ENCODE assay signal across 42 cellular contexts in genomic region chr11:75113049-75113448, GRCh38. TPM values are rescaled to one million over a fixed set of nuclear protein-coding genes. Genes with fewer than 3 reads are reported as not detected.
"Had no signal": no experiment of that assay in that cellular context is flagged by ENCODE, and none has a peak within 500 bp of the region (broad histone marks: within the 10 kb centered on the region; RNA-seq: fewer than 3 reads in every experiment).

No MANE protein-coding gene starts in this region.

- H3K36me3 Mint-ChIP-seq: activated naive CD4-positive, alpha-beta T cell treated with anti-CD3 and anti-CD28 coated beads, Interleukin-2, amount 10 ng/mL, durations not matched to agents 7 days and 5 days; activated naive CD8-positive, alpha-beta T cell treated with anti-CD3 and anti-CD28 coated beads, Interleukin-2, amount 10 ng/mL, durations not matched to agents 7 days and 5 days; brain had no signal

- H3K4me3 ChIP-seq: adrenal gland, ascending aorta, body of pancreas, breast epithelium, cardiac muscle cell had no signal

- H3K9me3 Mint-ChIP-seq: activated naive CD4-positive, alpha-beta T cell treated with anti-CD3 and anti-CD28 coated beads, Interleukin-2, amount 10 ng/mL, durations not matched to agents 7 days and 5 days had no signal

- DNase-seq: activated effector memory CD4-positive, alpha-beta T cell treated with anti-CD3 and anti-CD28 coated beads, Interleukin-2, amount 50 U/mL, for 16 hours; activated effector memory CD4-positive, alpha-beta T cell treated with Interleukin-2 at 50 U/mL for 16 hours; activated gamma-delta T cell; activated gamma-delta T cell treated with Interleukin-2 at 50 U/mL for 16 hours; activated naive CD4-positive, alpha-beta T cell; activated naive CD4-positive, alpha-beta T cell treated with anti-CD3 and anti-CD28 coated beads for 36 hours; activated naive CD4-positive, alpha-beta T cell treated with anti-CD3 and anti-CD28 coated beads, Interleukin-2, amount 10 ng/mL, durations not matched to agents 7 days and 5 days; activated naive CD4-positive, alpha-beta T cell treated with anti-CD3 and anti-CD28 coated beads, Interleukin-2, amount 50 U/mL, for 16 hours; activated naive CD4-positive, alpha-beta T cell treated with Interleukin-2 at 50 U/mL for 16 hours; activated naive CD8-positive, alpha-beta T cell treated with anti-CD3 and anti-CD28 coated beads for 36 hours; activated naive CD8-positive, alpha-beta T cell treated with anti-CD3 and anti-CD28 coated beads, Interleukin-2, amount 10 ng/mL, durations not matched to agents 7 days and 5 days; activated naive CD8-positive, alpha-beta T cell treated with anti-CD3 and anti-CD28 coated beads, Interleukin-2, amount 50 U/mL, for 24 hours; activated T-cell treated with anti-CD3 and anti-CD28 coated beads, Interleukin-2, amount 50 U/mL, for 4 hours; activated T-cell treated with anti-CD3 and anti-CD28 coated beads, Interleukin-2, amount 50 U/mL, for 48 hours; activated T-cell treated with anti-CD3 and anti-CD28 coated beads, Interleukin-2, amount 50 U/mL, for 72 hours; adrenal gland; amniotic stem cell; amygdala; anterior cingulate cortex; aorta; body of pancreas; brain microvascular endothelial cell; caudate nucleus; central memory CD4-positive, alpha-beta T cell; cerebellar nuclear complex had no signal

- H3K27ac ChIP-seq: adrenal gland, ascending aorta, body of pancreas, brain microvascular endothelial cell, breast epithelium, cardiac muscle cell had no signal

- H3K4me1 ChIP-seq: adrenal gland, ascending aorta, body of pancreas, breast epithelium had no signal

- H3K27ac Mint-ChIP-seq: activated naive CD4-positive, alpha-beta T cell treated with anti-CD3 and anti-CD28 coated beads for 36 hours; activated naive CD4-positive, alpha-beta T cell treated with anti-CD3 and anti-CD28 coated beads, Interleukin-2, amount 10 ng/mL, durations not matched to agents 7 days and 5 days; activated naive CD4-positive, alpha-beta T cell treated with anti-CD3 and anti-CD28 coated beads, Interleukin-2, amount 50 U/mL, for 24 hours; activated naive CD4-positive, alpha-beta T cell treated with anti-CD3 and anti-CD28 coated beads, Interleukin-2, amount 50 U/mL, for 72 hours; activated naive CD8-positive, alpha-beta T cell; activated naive CD8-positive, alpha-beta T cell treated with anti-CD3 and anti-CD28 coated beads for 36 hours; activated naive CD8-positive, alpha-beta T cell treated with anti-CD3 and anti-CD28 coated beads, Interleukin-2, amount 10 ng/mL, durations not matched to agents 7 days and 5 days; activated naive CD8-positive, alpha-beta T cell treated with anti-CD3 and anti-CD28 coated beads, Interleukin-2, amount 50 U/mL, for 24 hours; activated T-cell treated with anti-CD3 and anti-CD28 coated beads, Interleukin-2, amount 50 U/mL, for 72 hours; activated T-helper 1 cell treated with anti-CD3 and anti-CD28 coated beads, Interleukin-12 subunit alpha, Interleukin-12 subunit beta, Interleukin-2, Interleukin-4 antibody, amounts not matched to agents 30 ng/mL and 10 ng/mL and 1 ng/mL, durations not matched to agents 14 hours and 24 hours and 36 hours; activated T-helper 17 cell treated with anti-CD3 and anti-CD28 coated beads, Interleukin-2, amount 50 U/mL, for 72 hours; activated T-helper 2 cell treated with anti-CD3 and anti-CD28 coated beads, Interferon-gamma antibody, Interleukin-2, Interleukin-4, amounts not matched to agents 10 μg/mL and 5 μg/mL and 100 μg/mL, durations not matched to agents 14 hours and 24 hours and 36 hours; brain had no signal

- H3K27me3 ChIP-seq: adrenal gland, ascending aorta, body of pancreas, brain microvascular endothelial cell, breast epithelium, cardiac muscle cell had no signal

- ATAC-seq: activated naive CD4-positive, alpha-beta T cell treated with anti-CD3 and anti-CD28 coated beads, Interleukin-2, amount 50 U/mL, for 72 hours; activated naive CD8-positive, alpha-beta T cell treated with anti-CD3 and anti-CD28 coated beads, Interleukin-2, amount 50 U/mL, for 24 hours; activated T-cell treated with anti-CD3 and anti-CD28 coated beads, Interleukin-2, amount 50 U/mL, for 4 hours; activated T-cell treated with anti-CD3 and anti-CD28 coated beads, Interleukin-2, amount 50 U/mL, for 72 hours; activated T-helper 17 cell treated with anti-CD3 and anti-CD28 coated beads, Interleukin-2, amount 50 U/mL, for 72 hours; body of pancreas had no signal

- FAIRE-seq: astrocyte, bronchial epithelial cell had no signal

- H3K9me3 ChIP-seq: adrenal gland, body of pancreas had no signal

- H3K4me1 Mint-ChIP-seq: activated naive CD4-positive, alpha-beta T cell treated with anti-CD3 and anti-CD28 coated beads, Interleukin-2, amount 10 ng/mL, durations not matched to agents 7 days and 5 days; activated naive CD4-positive, alpha-beta T cell treated with anti-CD3 and anti-CD28 coated beads, Interleukin-2, amount 50 U/mL, for 24 hours; activated naive CD8-positive, alpha-beta T cell treated with anti-CD3 and anti-CD28 coated beads for 36 hours; activated naive CD8-positive, alpha-beta T cell treated with anti-CD3 and anti-CD28 coated beads, Interleukin-2, amount 10 ng/mL, durations not matched to agents 7 days and 5 days; activated naive CD8-positive, alpha-beta T cell treated with anti-CD3 and anti-CD28 coated beads, Interleukin-2, amount 50 U/mL, for 24 hours; activated T-helper 17 cell treated with anti-CD3 and anti-CD28 coated beads, Interleukin-2, amount 50 U/mL, for 72 hours; brain; central memory CD8-positive, alpha-beta T cell had no signal

- H3K36me3 ChIP-seq: adrenal gland, ascending aorta, brain microvascular endothelial cell, breast epithelium, cardiac muscle cell had no signal

- H3K4me3 Mint-ChIP-seq: activated naive CD4-positive, alpha-beta T cell treated with anti-CD3 and anti-CD28 coated beads for 36 hours; activated naive CD4-positive, alpha-beta T cell treated with anti-CD3 and anti-CD28 coated beads, Interleukin-2, amount 10 ng/mL, durations not matched to agents 7 days and 5 days; activated naive CD4-positive, alpha-beta T cell treated with anti-CD3 and anti-CD28 coated beads, Interleukin-2, amount 50 U/mL, for 24 hours; activated naive CD8-positive, alpha-beta T cell; activated naive CD8-positive, alpha-beta T cell treated with anti-CD3 and anti-CD28 coated beads for 36 hours; activated naive CD8-positive, alpha-beta T cell treated with anti-CD3 and anti-CD28 coated beads, Interleukin-2, amount 10 ng/mL, durations not matched to agents 7 days and 5 days; activated naive CD8-positive, alpha-beta T cell treated with anti-CD3 and anti-CD28 coated beads, Interleukin-2, amount 50 U/mL, for 24 hours; activated T-cell treated with anti-CD3 and anti-CD28 coated beads, Interleukin-2, amount 50 U/mL, for 4 hours; activated T-cell treated with anti-CD3 and anti-CD28 coated beads, Interleukin-2, amount 50 U/mL, for 72 hours; activated T-helper 1 cell treated with anti-CD3 and anti-CD28 coated beads, Interleukin-12 subunit alpha, Interleukin-12 subunit beta, Interleukin-2, Interleukin-4 antibody, amounts not matched to agents 30 ng/mL and 10 ng/mL and 1 ng/mL, durations not matched to agents 14 hours and 24 hours and 36 hours; activated T-helper 17 cell treated with anti-CD3 and anti-CD28 coated beads, Interleukin-2, amount 50 U/mL, for 72 hours; brain; central memory CD8-positive, alpha-beta T cell had no signal

RNA-seq across cellular contexts. Expression of gene OR2AT4, which starts 16.4 kb away (rescaled TPM):
- total RNA-seq: activated naive CD4-positive, alpha-beta T cell treated with anti-CD3 and anti-CD28 coated beads for 36 hours; activated naive CD4-positive, alpha-beta T cell treated with anti-CD3 and anti-CD28 coated beads, Interleukin-2, amount 50 U/mL, for 72 hours; activated naive CD8-positive, alpha-beta T cell treated with anti-CD3 and anti-CD28 coated beads for 36 hours; activated naive CD8-positive, alpha-beta T cell treated with anti-CD3 and anti-CD28 coated beads, Interleukin-2, amount 10 ng/mL, durations not matched to agents 7 days and 5 days; activated T-cell treated with anti-CD3 and anti-CD28 coated beads, Interleukin-2, amount 50 U/mL, for 4 hours; activated T-cell treated with anti-CD3 and anti-CD28 coated beads, Interleukin-2, amount 50 U/mL, for 72 hours; activated T-helper 1 cell treated with anti-CD3 and anti-CD28 coated beads, Interleukin-12 subunit alpha, Interleukin-12 subunit beta, Interleukin-2, Interleukin-4 antibody, amounts not matched to agents 30 ng/mL and 10 ng/mL and 1 ng/mL, durations not matched to agents 14 hours and 24 hours and 36 hours; activated T-helper 17 cell treated with anti-CD3 and anti-CD28 coated beads, Interleukin-2, amount 50 U/mL, for 72 hours; activated T-helper 2 cell treated with anti-CD3 and anti-CD28 coated beads, Interferon-gamma antibody, Interleukin-2, Interleukin-4, amounts not matched to agents 10 μg/mL and 5 μg/mL and 100 μg/mL, durations not matched to agents 14 hours and 24 hours and 36 hours; adrenal gland; aorta; ascending aorta; astrocyte; breast epithelium; bronchial epithelial cell; cardiac muscle cell; cardiac septum; cerebellum; chondrocyte had no signal
- polyA plus RNA-seq: adipose tissue, adrenal gland, cardiac muscle cell had no signal

RNA-seq across cellular contexts. Expression of gene SLCO2B1, which starts 37.9 kb away (rescaled TPM):
- total RNA-seq: activated naive CD4-positive, alpha-beta T cell treated with anti-CD3 and anti-CD28 coated beads for 36 hours; activated naive CD4-positive, alpha-beta T cell treated with anti-CD3 and anti-CD28 coated beads, Interleukin-2, amount 50 U/mL, for 72 hours; activated naive CD8-positive, alpha-beta T cell treated with anti-CD3 and anti-CD28 coated beads for 36 hours; activated T-cell treated with anti-CD3 and anti-CD28 coated beads, Interleukin-2, amount 50 U/mL, for 72 hours; activated T-helper 1 cell treated with anti-CD3 and anti-CD28 coated beads, Interleukin-12 subunit alpha, Interleukin-12 subunit beta, Interleukin-2, Interleukin-4 antibody, amounts not matched to agents 30 ng/mL and 10 ng/mL and 1 ng/mL, durations not matched to agents 14 hours and 24 hours and 36 hours; activated T-helper 2 cell treated with anti-CD3 and anti-CD28 coated beads, Interferon-gamma antibody, Interleukin-2, Interleukin-4, amounts not matched to agents 10 μg/mL and 5 μg/mL and 100 μg/mL, durations not matched to agents 14 hours and 24 hours and 36 hours; bronchial epithelial cell; cardiac muscle cell had no signal
